8 cellular contexts compared by ENCODE assay signal in the genomic region with DNA sequence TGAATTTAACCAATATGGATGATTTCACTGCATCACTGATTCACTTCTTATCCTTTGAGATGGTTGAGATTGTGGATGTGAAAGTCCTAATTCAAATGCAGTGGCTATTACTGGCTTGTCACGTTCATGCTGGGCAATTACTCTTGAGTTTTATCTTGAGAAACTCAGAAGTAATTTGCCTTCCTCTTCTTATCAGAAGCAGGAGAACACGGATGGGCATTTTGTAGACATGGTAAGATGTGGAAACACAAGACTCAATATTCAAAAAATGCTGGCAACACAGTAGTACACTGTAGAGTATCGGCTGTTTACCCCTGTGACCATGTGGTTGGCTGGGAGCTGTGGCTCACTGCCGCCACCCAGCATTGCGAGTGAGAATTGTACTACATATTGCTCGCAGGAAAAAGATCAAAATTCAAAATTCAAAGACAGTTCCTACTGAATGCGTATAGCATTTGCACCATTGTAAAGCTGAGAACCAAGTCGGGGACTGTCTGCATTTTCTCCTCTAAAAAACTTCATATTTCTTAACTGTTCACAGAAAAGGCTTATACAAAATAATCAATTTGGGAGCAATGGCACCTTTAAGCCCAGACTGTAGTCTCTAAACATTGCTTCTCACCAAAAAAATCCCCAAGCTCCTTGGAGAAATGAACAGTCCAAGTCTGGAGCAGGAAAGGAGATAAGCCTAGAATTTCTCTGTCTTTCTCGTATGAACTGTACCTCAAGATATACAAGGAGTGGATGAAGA.
DNase-seq lines count a peak whose midpoint lies in the region; ATAC-seq, FAIRE-seq and TF ChIP-seq lines count a peak whose summit lies in the region.
"Had no signal": no experiment of that assay in that cellular context is flagged by ENCODE, and none has a peak within 500 bp of the region (broad histone marks: within the 10 kb centered on the region; RNA-seq: fewer than 3 reads in every experiment).

No MANE protein-coding gene starts in this region.

- no peak overlapping the region for H3K27ac Mint-ChIP-seq in activated CD4-positive, alpha-beta T cell treated with anti-CD3 and anti-CD28 coated beads for 36 hours
- H3K27ac Mint-ChIP-seq in nephron: no peak overlapping the region

- intact Hi-C loops in activated CD4-positive, alpha-beta T cell treated with anti-CD3 and anti-CD28 coated beads for 36 hours (cut with DNase I, micrococcal nuclease): loop anchor here (1.0 to 5.0 kb wide), 4 partner anchors 74 to 238 kb away; no protein-coding TSS in a partner anchor
- intact Hi-C loops in transverse colon (cut with DNase I; ENCODE audit: low total_unique reads): no loop called here

- no peaks in the 10 kb centered on the region; the same call in 1 of the 2 replicates for H3K23me2 ChIP-seq in H1 (ENCODE audit: low read depth, low read length)

- H3K9me2 ChIP-seq in Karpas-422 (replicated peaks; ENCODE audit: insufficient read depth, low read length): no peaks in the 10 kb centered on the region

- no peaks in the 10 kb centered on the region for H4K20me1 ChIP-seq in Karpas-422 (ENCODE audit: insufficient read depth, low read depth, low read length)
- no peaks in the 10 kb centered on the region for H4K20me1 ChIP-seq in H1 (replicated peaks in 1 of 2; ENCODE audit: control insufficient read depth in 1 of 2, insufficient read depth in 2 of 2, low read length in 2 of 2)

- H3K4me3 Mint-ChIP-seq in activated CD4-positive, alpha-beta T cell treated with anti-CD3 and anti-CD28 coated beads for 36 hours: no peak overlapping the region
- H3K4me3 Mint-ChIP-seq in nephron: no peak overlapping the region

- H2AFZ ChIP-seq in Karpas-422 (ENCODE audit: low read length): peak overlapping the region; percentile 94
- peak overlapping the region; percentile 54 for H2AFZ ChIP-seq in H1 (ENCODE audit: low read length)

- no peaks in the 10 kb centered on the region for H3K27me3 Mint-ChIP-seq in activated CD4-positive, alpha-beta T cell treated with anti-CD3 and anti-CD28 coated beads for 36 hours
- no peaks in the 10 kb centered on the region for H3K27me3 Mint-ChIP-seq in nephron (ENCODE audit: low read depth)

- no peaks in the 10 kb centered on the region for H3K9me3 Mint-ChIP-seq in activated CD4-positive, alpha-beta T cell treated with anti-CD3 and anti-CD28 coated beads for 36 hours (ENCODE audit: low read depth)
- no peaks in the 10 kb centered on the region for H3K9me3 Mint-ChIP-seq in nephron

- peak overlapping the region; percentile 68 for H3K4me2 ChIP-seq in Karpas-422 (ENCODE audit: low read depth, low read length, poor library complexity, severe bottlenecking)
- H3K4me2 ChIP-seq in H1 (ENCODE audit: insufficient read depth in 1 of 2, low read depth in 2 of 2, low read length in 2 of 2): no peak overlapping the region

- no peak overlapping the region for H4K91ac ChIP-seq in H1 (replicated peaks; ENCODE audit: insufficient read length, low read length)

- no peak overlapping the region for H3K4ac ChIP-seq in H1 (replicated peaks; ENCODE audit: insufficient read length, low read depth, low read length)

- WGBS in H1 (ENCODE audit: extremely low coverage in 1 of 2, insufficient coverage in 1 of 2, insufficient read length in 1 of 2, insufficient replicate concordance in 2 of 2, low coverage in 1 of 2, low lambda C conversion rate in 2 of 2, missing lambda C conversion rate in 1 of 2), 2 experiments: 65% methylated on average over 9 of the region's 9 CpGs; no CpG with 5 or more reads in 1 of the 2 experiments
- WGBS in transverse colon (ENCODE audit: low coverage in 1 of 2), 2 donors: 45 to 53% methylated on average over 7 to 9 of the region's 9 CpGs

- H3K23ac ChIP-seq in H1 (ENCODE audit: insufficient read length): no peak overlapping the region

- H3K36me3 Mint-ChIP-seq in activated CD4-positive, alpha-beta T cell treated with anti-CD3 and anti-CD28 coated beads for 36 hours (ENCODE audit: low read depth): no peaks in the 10 kb centered on the region
- no peaks in the 10 kb centered on the region for H3K36me3 Mint-ChIP-seq in nephron (ENCODE audit: low read depth)

- H3K27ac ChIP-seq in Karpas-422 (ENCODE audit: low read length) (peak overlapping the region; percentile 78), H1 (ENCODE audit: low read depth, low read length) (no peak overlapping the region), transverse colon (no peak overlapping the region)

- H3K79me1 ChIP-seq in H1 (ENCODE audit: low read depth, low read length): no peaks in the 10 kb centered on the region

- TF ChIP-seq POLR2A in H1 (IDR thresholded peaks at IDR 0.05; ENCODE audit: control extremely low read depth in 1 of 2, low read depth in 2 of 2, low read length in 2 of 2) (no peak), transverse colon (IDR thresholded peaks at IDR 0.05) (no peak)

- H4K5ac ChIP-seq in H1 (ENCODE audit: insufficient read length, low read depth, low read length): no peak overlapping the region

- H3K14ac ChIP-seq in H1 (ENCODE audit: insufficient read length): no peak overlapping the region

- H3K9me3 ChIP-seq in Karpas-422 (ENCODE audit: low read length): no peaks in the 10 kb centered on the region
- H3K9me3 ChIP-seq in H1 (ENCODE audit: insufficient read depth in 2 of 2, low read depth in 1 of 2, low read length in 1 of 2): peaks cover 0 to 6% of the 10 kb centered on the region in 2 experiments; a peak in 1 of 4 replicates
- no peaks in the 10 kb centered on the region for H3K9me3 ChIP-seq in transverse colon

- no peak overlapping the region for H2BK12ac ChIP-seq in H1 (ENCODE audit: low read depth, low read length)

- TF ChIP-seq CTCF in GM12872 (IDR thresholded peaks at IDR 0.05; ENCODE audit: insufficient read depth, low read depth, low read length) (peak; percentile 82), H1 (IDR thresholded peaks at IDR 0.05; ENCODE audit: control extremely low read depth in 1 of 3, insufficient read depth in 1 of 3, low read depth in 1 of 3, low read length in 3 of 3) (peak; percentile 69 to 76 (median 71)), nephron (IDR thresholded peaks at IDR 0.05; ENCODE audit: unreplicated experiment in 3 of 3) (peak in 2 of 3 experiments; percentile 15), transverse colon (IDR thresholded peaks at IDR 0.05) (peak; percentile 51 to 67 (median 63))

- CTCF ChIA-PET in activated CD4-positive, alpha-beta T cell treated with anti-CD3 and anti-CD28 coated beads for 36 hours (lab: Charles Lee): interaction anchor here (0.6 to 3.3 kb wide), 29 partner anchors 8 to 242 kb away, joined by 3 to 23 read pairs (median 4); no protein-coding TSS in a partner anchor
- CTCF ChIA-PET in H1 (lab: Charles Lee; ENCODE audit: partially characterized antibody): interaction anchor here (0.6 to 3.7 kb wide), 25 partner anchors 10 to 314 kb away, joined by 3 to 21 read pairs (median 5); no protein-coding TSS in a partner anchor

- POLR2A ChIA-PET in activated CD4-positive, alpha-beta T cell treated with anti-CD3 and anti-CD28 coated beads for 36 hours (lab: Charles Lee): no interaction called here
- POLR2A ChIA-PET in H1 (lab: Charles Lee; ENCODE audit: partially characterized antibody): interaction anchor here (1.2 kb wide), 1 partner anchor 51 kb away, joined by 3 read pairs; no protein-coding TSS in a partner anchor

- H2BK5ac ChIP-seq in H1 (ENCODE audit: low read depth, low read length): no peak overlapping the region

- H3K4me3 ChIP-seq in Karpas-422 (ENCODE audit: low read length) (peak overlapping the region; percentile 29; the same call in 1 of the 2 replicates), H1 (ENCODE audit: extremely low read depth in 1 of 4, insufficient read depth in 2 of 4, low read depth in 3 of 4, low read length in 4 of 4) (no peak overlapping the region), transverse colon (no peak overlapping the region)

- H3K27me3 ChIP-seq in Karpas-422 (ENCODE audit: low read length) (no peaks in the 10 kb centered on the region), H1 (replicated peaks in 1 of 4; ENCODE audit: control insufficient read depth in 3 of 4, extremely low read depth in 1 of 4, insufficient read depth in 3 of 4, low read length in 3 of 4) (no peaks in the 10 kb centered on the region), transverse colon (no peaks in the 10 kb centered on the region)

- in situ Hi-C loops in transverse colon (cut with MboI; ENCODE audit: low pct_ligation_motif_present in 1 of 4, low pct_unique_long_range_greater_than_20kb in 1 of 4, low sequenced_read_pairs in 3 of 4): loop anchor here in 2 of 4 donors (10.0 kb wide), 1 partner anchor 236 kb away; no protein-coding TSS in a partner anchor

- no peaks in the 10 kb centered on the region for H3K79me2 ChIP-seq in Karpas-422 (ENCODE audit: low read length)
- no peaks in the 10 kb centered on the region for H3K79me2 ChIP-seq in H1 (ENCODE audit: control insufficient read depth in 1 of 2, insufficient read depth in 2 of 2, low read length in 2 of 2)

- FAIRE-seq in H1 (lab: Jason Lieb, UNC): peak; percentile 82
- FAIRE-seq: islet of Langerhans had no signal

- H4K8ac ChIP-seq in H1 (ENCODE audit: extremely low read depth, insufficient read depth, low read length): no peak overlapping the region

- no peak overlapping the region for H2BK20ac ChIP-seq in H1 (ENCODE audit: low read length)

- TF ChIP-seq EP300 in H1 (IDR thresholded peaks at IDR 0.05; ENCODE audit: borderline replicate concordance in 1 of 2, low read depth in 2 of 2, low read length in 2 of 2) (no peak), transverse colon (IDR thresholded peaks at IDR 0.05; ENCODE audit: low read depth) (no peak)

- peak; percentile 93 for ATAC-seq in GM21737 (IDR thresholded peaks at IDR 0.05; ENCODE audit: unreplicated experiment)
- ATAC-seq in activated CD4-positive, alpha-beta T cell treated with anti-CD3 and anti-CD28 coated beads for 36 hours: peak; percentile 94

- no peak overlapping the region for H3K18ac ChIP-seq in H1 (ENCODE audit: extremely low read depth, low read length)

- H2BK15ac ChIP-seq in H1 (ENCODE audit: low read length): no peak overlapping the region

- peak; percentile 87 for DNase-seq in Karpas-422
- peak; percentile 74 for DNase-seq in activated CD4-positive, alpha-beta T cell treated with anti-CD3 and anti-CD28 coated beads for 36 hours
- DNase-seq in H1 (ENCODE audit: low read depth in 1 of 2, low spot score in 2 of 2): no peak
- peak; percentile 29 for DNase-seq in transverse colon

- H2BK120ac ChIP-seq in H1 (replicated peaks; ENCODE audit: low read depth, low read length): no peak overlapping the region

- H3K4me1 ChIP-seq in Karpas-422 (ENCODE audit: low read length) (peaks cover 35% of the 10 kb centered on the region), H1 (replicated peaks in 1 of 4; ENCODE audit: control insufficient read depth in 3 of 4, insufficient read depth in 4 of 4, low read length in 3 of 4) (peaks cover 0 to 2% (median 0%) of the 10 kb centered on the region in 4 experiments; a peak in 1 of 7 replicates), transverse colon (no peaks in the 10 kb centered on the region)

- TF ChIP-seq RAD21 in H1 (IDR thresholded peaks at IDR 0.05 in 1 of 2, conservative IDR thresholded peaks at IDR 0.05 in 1 of 2; ENCODE audit: low read depth in 2 of 2, low read length in 2 of 2): peak; percentile 76 to 80

- no peaks in the 10 kb centered on the region for H3K36me3 ChIP-seq in Karpas-422 (ENCODE audit: insufficient read depth, low read length)
- no peaks in the 10 kb centered on the region for H3K36me3 ChIP-seq in H1 (ENCODE audit: control insufficient read depth in 2 of 4, insufficient read depth in 4 of 4, low read length in 3 of 4)
- H3K36me3 ChIP-seq in transverse colon: no peaks in the 10 kb centered on the region

- no peak overlapping the region for H2AK5ac ChIP-seq in H1 (ENCODE audit: low read depth, low read length)

- H3K4me1 Mint-ChIP-seq in activated CD4-positive, alpha-beta T cell treated with anti-CD3 and anti-CD28 coated beads for 36 hours: no peaks in the 10 kb centered on the region
- H3K4me1 Mint-ChIP-seq in nephron: peaks cover 5% of the 10 kb centered on the region

- H3K56ac ChIP-seq in H1 (replicated peaks; ENCODE audit: insufficient read length, low read depth, low read length): no peak overlapping the region

- H3K9ac ChIP-seq in Karpas-422 (ENCODE audit: low read length) (peak overlapping the region; percentile 42), H1 (replicated peaks in 1 of 4; ENCODE audit: extremely low read depth in 1 of 4, low read depth in 3 of 4, low read length in 3 of 4) (no peak overlapping the region)

Comparison
In these comparisons a context has a peak if more than half of its experiments do, and no peak if none do; other contexts are left out.
1. CTCF ChIP-seq: peak in every context shown above with its lines; median percentile 82 in GM12872; 71 in H1; 63 in transverse colon; 15 in nephron.
2. DNase-seq: peak in Karpas-422 (single experiment), activated CD4-positive, alpha-beta T cell treated with anti-CD3 and anti-CD28 coated beads for 36 hours (single experiment) and transverse colon (single experiment); none in H1 (0 of 2).